In the genomic region with DNA sequence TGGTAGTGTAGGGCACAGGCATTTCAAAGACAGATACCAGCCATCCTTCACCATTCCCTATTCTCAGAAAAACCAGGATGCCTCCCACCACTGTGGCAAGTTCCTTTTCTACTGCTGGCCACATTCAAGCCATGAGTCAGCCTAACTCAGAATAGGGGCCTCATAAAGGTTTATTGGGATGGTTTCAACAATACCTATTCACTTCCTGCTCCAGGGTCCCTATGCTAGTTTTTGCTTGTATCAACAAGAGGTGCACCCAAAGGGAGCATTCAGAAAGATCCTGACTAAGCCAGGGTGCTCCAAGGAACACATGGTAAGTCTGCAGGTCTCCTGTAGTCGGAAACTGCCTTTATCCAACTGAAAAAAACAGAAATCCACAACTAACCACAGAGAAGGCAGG, we compare ENCODE assay signal across 20 cellular contexts.
"Had no signal": no experiment of that assay in that cellular context is flagged by ENCODE, and none has a peak within 500 bp of the region (broad histone marks: within the 10 kb centered on the region; RNA-seq: fewer than 3 reads in every experiment).

No MANE protein-coding gene starts in this region.

- H3K36me3 Mint-ChIP-seq: activated naive CD8-positive, alpha-beta T cell treated with anti-CD3 and anti-CD28 coated beads, Interleukin-2, amount 10 ng/mL, durations not matched to agents 7 days and 5 days; mesothelial cell of epicardium; naive thymus-derived CD8-positive, alpha-beta T cell; stimulated activated memory B cell treated with anti-CD40 and anti-IgM and Interleukin-4, amounts not matched to agents 10 μg/mL and 1 μg/mL and 100 μg/mL, for 72 hours had no signal

- ATAC-seq: activated T-cell treated with anti-CD3 and anti-CD28 coated beads, Interleukin-2, amount 50 U/mL, for 4 hours; left lung; naive thymus-derived CD8-positive, alpha-beta T cell; sciatic nerve; stimulated activated memory B cell treated with anti-CD40 and anti-IgM and Interleukin-4, amounts not matched to agents 10 μg/mL and 1 μg/mL and 100 μg/mL, for 72 hours had no signal

- H3K4me3 Mint-ChIP-seq: activated naive CD8-positive, alpha-beta T cell treated with anti-CD3 and anti-CD28 coated beads, Interleukin-2, amount 10 ng/mL, durations not matched to agents 7 days and 5 days; activated T-cell treated with anti-CD3 and anti-CD28 coated beads, Interleukin-2, amount 50 U/mL, for 4 hours; mesothelial cell of epicardium; naive thymus-derived CD8-positive, alpha-beta T cell; stimulated activated memory B cell treated with anti-CD40 and anti-IgM and Interleukin-4, amounts not matched to agents 10 μg/mL and 1 μg/mL and 100 μg/mL, for 72 hours had no signal

- H3K9me3 Mint-ChIP-seq: activated T-cell treated with anti-CD3 and anti-CD28 coated beads, Interleukin-2, amount 50 U/mL, for 4 hours; activated T-helper 2 cell treated with anti-CD3 and anti-CD28 coated beads, Interferon-gamma antibody, Interleukin-2, Interleukin-4, amounts not matched to agents 10 μg/mL and 5 μg/mL and 100 μg/mL, durations not matched to agents 14 hours and 24 hours and 36 hours; mesothelial cell of epicardium; naive thymus-derived CD8-positive, alpha-beta T cell; stimulated activated memory B cell treated with anti-CD40 and anti-IgM and Interleukin-4, amounts not matched to agents 10 μg/mL and 1 μg/mL and 100 μg/mL, for 72 hours had no signal

- H3K27ac Mint-ChIP-seq: activated naive CD8-positive, alpha-beta T cell treated with anti-CD3 and anti-CD28 coated beads, Interleukin-2, amount 10 ng/mL, durations not matched to agents 7 days and 5 days; activated T-helper 2 cell treated with anti-CD3 and anti-CD28 coated beads, Interferon-gamma antibody, Interleukin-2, Interleukin-4, amounts not matched to agents 10 μg/mL and 5 μg/mL and 100 μg/mL, durations not matched to agents 14 hours and 24 hours and 36 hours; mesothelial cell of epicardium; naive thymus-derived CD8-positive, alpha-beta T cell; stimulated activated memory B cell treated with anti-CD40 and anti-IgM and Interleukin-4, amounts not matched to agents 10 μg/mL and 1 μg/mL and 100 μg/mL, for 72 hours had no signal

- H3K4me2 ChIP-seq: smooth muscle cell had no signal

- H3K4me1 ChIP-seq: breast epithelium, colonic mucosa, left lung, stomach, suprapubic skin, tibial nerve had no signal

- H3K4me3 ChIP-seq: breast epithelium, colonic mucosa, left lung, smooth muscle cell, stomach, suprapubic skin, tibial nerve had no signal

- H3K36me3 ChIP-seq: breast epithelium, colonic mucosa, left lung, stomach, suprapubic skin, tibial nerve had no signal

- H3K27ac ChIP-seq: breast epithelium, colonic mucosa, left lung, stomach, suprapubic skin, tibial nerve had no signal

- DNase-seq: activated CD8-positive, alpha-beta memory T cell treated with anti-CD3 and anti-CD28 coated beads, Interleukin-2, amount 50 U/mL, for 48 hours; activated naive CD4-positive, alpha-beta T cell; activated naive CD8-positive, alpha-beta T cell treated with anti-CD3 and anti-CD28 coated beads, Interleukin-2, amount 10 ng/mL, durations not matched to agents 7 days and 5 days; activated T-cell treated with anti-CD3 and anti-CD28 coated beads, Interleukin-2, amount 50 U/mL, for 4 hours; amniotic stem cell; colonic mucosa; foreskin melanocyte; kidney glomerular epithelial cell; left lung; naive thymus-derived CD8-positive, alpha-beta T cell; stimulated activated CD4-positive, alpha-beta T cell treated with anti-CD3 and anti-CD28 coated beads, Interleukin-15, amount 100 ng/mL, for 24 hours; stomach had no signal

- H3K27me3 ChIP-seq: breast epithelium, colonic mucosa, left lung, stomach, suprapubic skin, tibial nerve had no signal

- H3K9me3 ChIP-seq: breast epithelium, colonic mucosa, left lung, stomach, suprapubic skin, tibial nerve had no signal

- H3K4me1 Mint-ChIP-seq: naive thymus-derived CD8-positive, alpha-beta T cell; stimulated activated memory B cell treated with anti-CD40 and anti-IgM and Interleukin-4, amounts not matched to agents 10 μg/mL and 1 μg/mL and 100 μg/mL, for 72 hours had no signal

- H3K27me3 Mint-ChIP-seq: stimulated activated memory B cell treated with anti-CD40 and anti-IgM and Interleukin-4, amounts not matched to agents 10 μg/mL and 1 μg/mL and 100 μg/mL, for 72 hours had no signal
